In genomic region chr11:18698341-18699268, GRCh38 we compare ENCODE assay signal across 8 cellular contexts. TPM values are rescaled to one million over a fixed set of nuclear protein-coding genes. Genes with fewer than 3 reads are reported as not detected.
DNase-seq lines count a peak whose midpoint lies in the region; ATAC-seq, FAIRE-seq and TF ChIP-seq lines count a peak whose summit lies in the region.

Gene TMEM86A (plus strand): TSS chr11:18698779. CDS start chr11:18698887, 108 bp downstream.

- 0 to 1% (median 1%) methylated on average over 54 to 98 of the region's 98 CpGs for WGBS in small intestine, 3 donors

- ATAC-seq in GM18858 (IDR thresholded peaks at IDR 0.05; ENCODE audit: unreplicated experiment) (peak; percentile 89), HG03097 (IDR thresholded peaks at IDR 0.05; ENCODE audit: low FRiP score, unreplicated experiment) (peak; percentile 74)

- FAIRE-seq in small intestine (lab: Jason Lieb, UNC): no peak

- H3K4me1 ChIP-seq in small intestine (ENCODE audit: control insufficient read depth in 2 of 2, insufficient read depth in 1 of 2, low read depth in 1 of 2, low read length in 1 of 2): no peaks in the 10 kb centered on the region

- TF ChIP-seq CTCF in cardiac fibroblast (IDR thresholded peaks at IDR 0.05; ENCODE audit: low read depth, low read length): no peak

- peak within 1 kb of the TSS; percentile 46 to 72 for H3K27ac ChIP-seq in small intestine (ENCODE audit: low read depth in 1 of 2, low read length in 1 of 2)

- peaks cover 14 to 22% of the 10 kb centered on the region in 2 donors for H3K4me1 Mint-ChIP-seq in immature natural killer cell

- peaks cover 0 to 8% (median 0%) of the 10 kb centered on the region in 3 donors for H3K36me3 Mint-ChIP-seq in immature natural killer cell

- no peaks in the 10 kb centered on the region for H3K9me3 Mint-ChIP-seq in immature natural killer cell

- peaks cover 3 to 9% (median 8%) of the 10 kb centered on the region in 3 donors for H3K27me3 Mint-ChIP-seq in immature natural killer cell (ENCODE audit: low read depth in 3 of 3)

- peak within 1 kb of the TSS; percentile 55 to 58 for H3K4me3 ChIP-seq in cardiac fibroblast (replicated peaks in 1 of 2; ENCODE audit: low read depth in 2 of 2, low read length in 2 of 2)
- H3K4me3 ChIP-seq in small intestine (ENCODE audit: low read depth in 1 of 2, low read length in 2 of 2): peak within 1 kb of the TSS; percentile 69 to 84

- H3K27me3 ChIP-seq in small intestine (ENCODE audit: control insufficient read depth in 2 of 2, insufficient read depth in 2 of 2, low read length in 2 of 2): no peaks in the 10 kb centered on the region

- peak within 1 kb of the TSS; percentile 78 to 87 (median 86) for H3K4me3 Mint-ChIP-seq in immature natural killer cell

- H3K27ac Mint-ChIP-seq in immature natural killer cell: peak within 1 kb of the TSS; percentile 81 to 96 (median 90)

- no peaks in the 10 kb centered on the region for H3K9me3 ChIP-seq in small intestine (ENCODE audit: control insufficient read depth, low read depth)

- peak; percentile 97 for DNase-seq in 8988T
- peak; percentile 89 for DNase-seq in NCI-H2196 treated with DMSO at 0.1 percent for 48 hours (lab: John Stamatoyannopoulos, UW; ENCODE audit: unreplicated experiment)
- peak; percentile 76 to 82 (median 78) for DNase-seq in activated CD4-positive, CD25-positive, alpha-beta regulatory T cell (lab: John Stamatoyannopoulos, UW)
- peak; percentile 64 to 82 for DNase-seq in cardiac fibroblast (ENCODE audit: low read depth in 2 of 2)
- DNase-seq in immature natural killer cell: peak; percentile 92 to 94 (median 94)
- DNase-seq in small intestine: peak; percentile 91

- H3K36me3 ChIP-seq in small intestine (ENCODE audit: control insufficient read depth in 2 of 2, insufficient read depth in 2 of 2, low read length in 2 of 2): no peaks in the 10 kb centered on the region

RNA-seq across cellular contexts. Expression of gene TMEM86A, which starts in this region (rescaled TPM):
- polyA plus RNA-seq in immature natural killer cell (1 to 10 TPM in 1 of 3 donors, under 1 TPM in 2; 0.43 to 2.1 (median 0.92) TPM), small intestine (1 to 10 TPM in 1 of 3 donors, under 1 TPM in 2; 0.22 to 1.3 (median 0.81) TPM)

Comparison
In these comparisons a context has a peak if more than half of its experiments do, and no peak if none do; other contexts are left out.
1. Peak in every context shown above with its lines: DNase-seq, ATAC-seq, H3K4me3 ChIP-seq and H3K27ac ChIP-seq.